ENCODE assay signal across 22 cellular contexts in genomic region chr14:24693353-24693737, GRCh38. TPM values are rescaled to one million over a fixed set of nuclear protein-coding genes. Genes with fewer than 3 reads are reported as not detected.
A peak's percentile ranks its signal among the peaks of the same experiment; 100 is the strongest.
DNase-seq lines count a peak whose midpoint lies in the region; ATAC-seq and TF ChIP-seq lines count a peak whose summit lies in the region.
"Had no signal": no experiment of that assay in that cellular context is flagged by ENCODE, and none has a peak within 500 bp of the region (broad histone marks: within the 10 kb centered on the region; RNA-seq: fewer than 3 reads in every experiment).

No MANE protein-coding gene starts in this region.

- no peak overlapping the region for H2AFZ ChIP-seq in Loucy (ENCODE audit: low read length)

- no peak for DNase-seq in activated naive CD4-positive, alpha-beta T cell treated with anti-CD3 and anti-CD28 coated beads, Interleukin-2, amount 50 U/mL, for 72 hours (ENCODE audit: low spot score in 2 of 2)
- no peak for DNase-seq in activated naive CD4-positive, alpha-beta T cell treated with anti-CD3 and anti-CD28 coated beads, Interleukin-2, amount 50 U/mL, for 16 hours
- DNase-seq in activated naive CD8-positive, alpha-beta T cell treated with anti-CD3 and anti-CD28 coated beads, Interleukin-2, amount 50 U/mL, for 24 hours = no peak
- no peak for DNase-seq in stimulated activated effector memory CD8-positive, alpha-beta T cell treated with anti-CD3 and anti-CD28 coated beads, Interleukin-12 subunit alpha, Interleukin-12 subunit beta, amount 100 ng/mL, for 72 hours (ENCODE audit: low spot score in 2 of 2)
- DNase-seq in CD14-positive monocyte (ENCODE audit: low spot score) (no peak), NK-92 (lab: John Stamatoyannopoulos, UW; ENCODE audit: unreplicated experiment) (no peak)
- DNase-seq: Calu3; cerebellar nuclear complex; erythroblast; foreskin melanocyte; hypothalamus; NCI-H1694 treated with DMSO at 0.1 percent for 48 hours; NCI-H2227 treated with DMSO at 0.1 percent for 48 hours; occipital lobe; SHP77; stimulated activated CD4-positive, alpha-beta T cell treated with anti-CD3 and anti-CD28 coated beads, Interleukin-2, amount 100 ng/mL, for 48 hours; trophoblast cell had no signal

- H3K4me1 Mint-ChIP-seq in activated naive CD8-positive, alpha-beta T cell treated with anti-CD3 and anti-CD28 coated beads, Interleukin-2, amount 50 U/mL, for 24 hours = peaks cover 35% of the 10 kb centered on the region
- peaks cover 42% of the 10 kb centered on the region for H3K4me1 Mint-ChIP-seq in stimulated activated effector memory CD8-positive, alpha-beta T cell treated with anti-CD3 and anti-CD28 coated beads, Interleukin-12 subunit alpha, Interleukin-12 subunit beta, amount 100 ng/mL, for 72 hours
- peaks cover 10% of the 10 kb centered on the region for H3K4me1 Mint-ChIP-seq in CD14-positive monocyte

- no peaks in the 10 kb centered on the region for H3K79me2 ChIP-seq in Loucy (ENCODE audit: insufficient read depth, low read length)

- peaks cover 63% of the 10 kb centered on the region for H3K4me1 ChIP-seq in Loucy (ENCODE audit: insufficient read depth, low read length, poor library complexity, severe bottlenecking)

- H3K9me3 Mint-ChIP-seq in activated naive CD4-positive, alpha-beta T cell treated with anti-CD3 and anti-CD28 coated beads, Interleukin-2, amount 50 U/mL, for 72 hours = no peaks in the 10 kb centered on the region
- H3K9me3 Mint-ChIP-seq in activated naive CD8-positive, alpha-beta T cell treated with anti-CD3 and anti-CD28 coated beads, Interleukin-2, amount 50 U/mL, for 24 hours = no peaks in the 10 kb centered on the region
- no peaks in the 10 kb centered on the region for H3K9me3 Mint-ChIP-seq in stimulated activated effector memory CD8-positive, alpha-beta T cell treated with anti-CD3 and anti-CD28 coated beads, Interleukin-12 subunit alpha, Interleukin-12 subunit beta, amount 100 ng/mL, for 72 hours
- no peaks in the 10 kb centered on the region for H3K9me3 Mint-ChIP-seq in CD14-positive monocyte

- no peaks in the 10 kb centered on the region for H3K36me3 ChIP-seq in Loucy (ENCODE audit: insufficient read depth, low read length)

- peak overlapping the region; percentile 36 for H3K9ac ChIP-seq in Loucy (ENCODE audit: low read depth, low read length, poor library complexity, severe bottlenecking)

- TF ChIP-seq CTCF in Loucy (conservative IDR thresholded peaks at IDR 0.05; ENCODE audit: low read length) (no peak), CD14-positive monocyte (IDR thresholded peaks at IDR 0.05) (no peak)

- no peaks in the 10 kb centered on the region for H3K36me3 Mint-ChIP-seq in activated naive CD4-positive, alpha-beta T cell treated with anti-CD3 and anti-CD28 coated beads, Interleukin-2, amount 50 U/mL, for 72 hours
- H3K36me3 Mint-ChIP-seq in activated naive CD8-positive, alpha-beta T cell treated with anti-CD3 and anti-CD28 coated beads, Interleukin-2, amount 50 U/mL, for 24 hours (ENCODE audit: low read depth) = no peaks in the 10 kb centered on the region
- peaks cover 9% of the 10 kb centered on the region for H3K36me3 Mint-ChIP-seq in stimulated activated effector memory CD8-positive, alpha-beta T cell treated with anti-CD3 and anti-CD28 coated beads, Interleukin-12 subunit alpha, Interleukin-12 subunit beta, amount 100 ng/mL, for 72 hours
- no peaks in the 10 kb centered on the region for H3K36me3 Mint-ChIP-seq in CD14-positive monocyte

- intact Hi-C loops in CD14-positive monocyte (cut with micrococcal nuclease) = no loop called here

- peak overlapping the region; percentile 54 for H3K4me3 Mint-ChIP-seq in activated naive CD8-positive, alpha-beta T cell treated with anti-CD3 and anti-CD28 coated beads, Interleukin-2, amount 50 U/mL, for 24 hours
- H3K4me3 Mint-ChIP-seq in stimulated activated effector memory CD8-positive, alpha-beta T cell treated with anti-CD3 and anti-CD28 coated beads, Interleukin-12 subunit alpha, Interleukin-12 subunit beta, amount 100 ng/mL, for 72 hours = peak overlapping the region; percentile 53
- no peak overlapping the region for H3K4me3 Mint-ChIP-seq in CD14-positive monocyte

- no peak for ATAC-seq in activated naive CD4-positive, alpha-beta T cell treated with anti-CD3 and anti-CD28 coated beads, Interleukin-2, amount 50 U/mL, for 72 hours
- ATAC-seq in activated naive CD8-positive, alpha-beta T cell treated with anti-CD3 and anti-CD28 coated beads, Interleukin-2, amount 50 U/mL, for 24 hours = no peak
- no peak for ATAC-seq in stimulated activated effector memory CD8-positive, alpha-beta T cell treated with anti-CD3 and anti-CD28 coated beads, Interleukin-12 subunit alpha, Interleukin-12 subunit beta, amount 100 ng/mL, for 72 hours
- no peak for ATAC-seq in HG03025 (IDR thresholded peaks at IDR 0.05; ENCODE audit: low FRiP score, unreplicated experiment)

- peak overlapping the region; percentile 74 for H3K4me2 ChIP-seq in Loucy (ENCODE audit: low read depth, low read length, poor library complexity, severe bottlenecking)
- H3K4me2 ChIP-seq: smooth muscle cell had no signal

- peak overlapping the region; percentile 59 for H3K4me3 ChIP-seq in Loucy (ENCODE audit: low read length, poor library complexity, severe bottlenecking)
- H3K4me3 ChIP-seq: lung, smooth muscle cell had no signal

- no peaks in the 10 kb centered on the region for H3K27me3 ChIP-seq in Loucy (ENCODE audit: insufficient read depth, low read length, poor library complexity, severe bottlenecking)

- peak overlapping the region; percentile 46 to 76 for H3K27ac Mint-ChIP-seq in activated naive CD4-positive, alpha-beta T cell treated with anti-CD3 and anti-CD28 coated beads, Interleukin-2, amount 50 U/mL, for 72 hours
- H3K27ac Mint-ChIP-seq in activated naive CD8-positive, alpha-beta T cell treated with anti-CD3 and anti-CD28 coated beads, Interleukin-2, amount 50 U/mL, for 24 hours = no peak overlapping the region
- H3K27ac Mint-ChIP-seq in stimulated activated effector memory CD8-positive, alpha-beta T cell treated with anti-CD3 and anti-CD28 coated beads, Interleukin-12 subunit alpha, Interleukin-12 subunit beta, amount 100 ng/mL, for 72 hours = peak overlapping the region; percentile 87
- peak overlapping the region in 2 of 7 donors; percentile 15 to 58 for H3K27ac Mint-ChIP-seq in CD14-positive monocyte

- H3K9me2 ChIP-seq in Loucy (replicated peaks; ENCODE audit: low read depth, low read length) = no peaks in the 10 kb centered on the region

- H4K20me1 ChIP-seq in Loucy (ENCODE audit: insufficient read depth, low read length, poor library complexity, severe bottlenecking) = no peaks in the 10 kb centered on the region

- H3K9me3 ChIP-seq in Loucy (ENCODE audit: insufficient read depth, low read depth, low read length) = no peaks in the 10 kb centered on the region

- peaks cover 15% of the 10 kb centered on the region for H3F3A ChIP-seq in Loucy (ENCODE audit: low read depth)

- H3K27me3 Mint-ChIP-seq in activated naive CD8-positive, alpha-beta T cell treated with anti-CD3 and anti-CD28 coated beads, Interleukin-2, amount 50 U/mL, for 24 hours = no peaks in the 10 kb centered on the region
- H3K27me3 Mint-ChIP-seq in CD14-positive monocyte (ENCODE audit: low read depth in 3 of 3) = peaks cover 0 to 2% (median 0%) of the 10 kb centered on the region in 3 donors

RNA-seq across cellular contexts. Expression of gene GZMB, which starts 59.4 kb away (rescaled TPM):
- 1,000 to 10,000 TPM; 1,692 to 2,337 TPM for total RNA-seq in activated naive CD4-positive, alpha-beta T cell treated with anti-CD3 and anti-CD28 coated beads, Interleukin-2, amount 50 U/mL, for 72 hours
- 1 to 10 TPM; 1.0 to 1.3 TPM for polyA plus RNA-seq in CD14-positive monocyte
- total RNA-seq: astrocyte, Calu3, occipital lobe, smooth muscle cell had no signal
- polyA plus RNA-seq: smooth muscle cell had no signal

Comparison
In these comparisons a context has a peak if more than half of its experiments do, and no peak if none do; other contexts are left out.
1. H3K4me3 Mint-ChIP-seq: peak in activated naive CD8-positive, alpha-beta T cell treated with anti-CD3 and anti-CD28 coated beads, Interleukin-2, amount 50 U/mL, for 24 hours (single experiment) and stimulated activated effector memory CD8-positive, alpha-beta T cell treated with anti-CD3 and anti-CD28 coated beads, Interleukin-12 subunit alpha, Interleukin-12 subunit beta, amount 100 ng/mL, for 72 hours (single experiment); none in CD14-positive monocyte (0 of 2).